Comparison of ENCODE assay signal across 20 cellular contexts in genomic region chr7:114813597-114813996, GRCh38.
DNase-seq lines count a peak whose midpoint lies in the region; ATAC-seq, FAIRE-seq and TF ChIP-seq lines count a peak whose summit lies in the region.
"Had no signal": no experiment of that assay in that cellular context is flagged by ENCODE, and none has a peak within 500 bp of the region (broad histone marks: within the 10 kb centered on the region; RNA-seq: fewer than 3 reads in every experiment).

No MANE protein-coding gene starts in this region.

- no peak overlapping the region for H3K9ac ChIP-seq in astrocyte (ENCODE audit: low read length)

- no peak overlapping the region for H3K4me3 Mint-ChIP-seq in activated CD4-positive, alpha-beta T cell treated with anti-CD3 and anti-CD28 coated beads, Interleukin-2, amount 10 ng/mL, durations not matched to agents 24 days and 14 days
- H3K4me3 Mint-ChIP-seq in activated naive CD8-positive, alpha-beta T cell treated with anti-CD3 and anti-CD28 coated beads, Interleukin-2, amount 50 U/mL, for 24 hours, result no peak overlapping the region
- H3K4me3 Mint-ChIP-seq in activated naive CD8-positive, alpha-beta T cell treated with anti-CD3 and anti-CD28 coated beads for 36 hours, result no peak overlapping the region
- H3K4me3 Mint-ChIP-seq in astrocyte (ENCODE audit: unreplicated experiment), result no peak overlapping the region
- H3K4me3 Mint-ChIP-seq: CD14-positive monocyte; CD8-positive, alpha-beta T cell; GM23338 had no signal

- H3K27ac ChIP-seq in astrocyte (ENCODE audit: low read depth, low read length) (no peak overlapping the region), pancreas (no peak overlapping the region)
- H3K27ac ChIP-seq: A549, HL-60 had no signal

- peaks cover 15% of the 10 kb centered on the region for H3K9me3 Mint-ChIP-seq in activated CD4-positive, alpha-beta T cell treated with anti-CD3 and anti-CD28 coated beads, Interleukin-2, amount 10 ng/mL, durations not matched to agents 24 days and 14 days
- no peaks in the 10 kb centered on the region for H3K9me3 Mint-ChIP-seq in activated naive CD8-positive, alpha-beta T cell treated with anti-CD3 and anti-CD28 coated beads, Interleukin-2, amount 50 U/mL, for 24 hours
- no peaks in the 10 kb centered on the region for H3K9me3 Mint-ChIP-seq in activated naive CD8-positive, alpha-beta T cell treated with anti-CD3 and anti-CD28 coated beads for 36 hours
- H3K9me3 Mint-ChIP-seq in astrocyte (ENCODE audit: unreplicated experiment), result peaks cover 4% of the 10 kb centered on the region
- H3K9me3 Mint-ChIP-seq: CD8-positive, alpha-beta T cell; GM23338 had no signal

- no peaks in the 10 kb centered on the region for H4K20me1 ChIP-seq in astrocyte (ENCODE audit: insufficient read depth, low read length)

- peak; percentile 52 for FAIRE-seq in astrocyte (lab: Jason Lieb, UNC)
- no peak for FAIRE-seq in pancreas (lab: Jason Lieb, UNC)
- FAIRE-seq: A549, D721Med, GM12892 had no signal

- intact Hi-C loops in activated CD4-positive, alpha-beta T cell treated with anti-CD3 and anti-CD28 coated beads, Interleukin-2, amount 10 ng/mL, durations not matched to agents 24 days and 14 days (cut with micrococcal nuclease), result no loop called here
- intact Hi-C loops in pancreas (cut with DNase I), result no loop called here

- H3K27me3 ChIP-seq in astrocyte (ENCODE audit: insufficient read depth, low read length) (no peaks in the 10 kb centered on the region), pancreas (no peaks in the 10 kb centered on the region)

- no peak for TF ChIP-seq CTCF in astrocyte (IDR thresholded peaks at IDR 0.05; ENCODE audit: insufficient read depth, low read depth, low read length)
- TF ChIP-seq CTCF in pancreas (IDR thresholded peaks at IDR 0.05), result no peak

- DNase-seq in activated CD4-positive, alpha-beta T cell treated with anti-CD3 and anti-CD28 coated beads, Interleukin-2, amount 10 ng/mL, durations not matched to agents 24 days and 14 days, result no peak
- no peak for DNase-seq in activated CD4-positive, alpha-beta T cell treated with anti-CD3 and anti-CD28 coated beads for 4 hours
- DNase-seq in activated naive CD8-positive, alpha-beta T cell treated with anti-CD3 and anti-CD28 coated beads, Interleukin-2, amount 50 U/mL, for 24 hours, result no peak
- no peak for DNase-seq in activated naive CD8-positive, alpha-beta T cell treated with anti-CD3 and anti-CD28 coated beads for 36 hours
- DNase-seq in astrocyte (ENCODE audit: low read depth) (no peak), pons (ENCODE audit: low spot score) (no peak), pancreas (no peak)
- DNase-seq: CD8-positive, alpha-beta T cell; COR-L47; DMS153; DMS79 treated with DMSO at 0.1 percent for 48 hours; EL; GDM1; H7 had no signal

- no peak overlapping the region for H3K4me3 ChIP-seq in astrocyte (ENCODE audit: insufficient read depth, low read depth, low read length)
- H3K4me3 ChIP-seq in pancreas, result no peak overlapping the region
- H3K4me3 ChIP-seq: A549, GM23338 had no signal

- H3K9me3 ChIP-seq in astrocyte (ENCODE audit: insufficient read depth, low read depth, low read length) (no peaks in the 10 kb centered on the region), pancreas (no peaks in the 10 kb centered on the region)
- H3K9me3 ChIP-seq: A549 had no signal

- H3K4me2 ChIP-seq in astrocyte (ENCODE audit: low read length), result no peak overlapping the region
- H3K4me2 ChIP-seq: A549, GM23338 had no signal

- H3K27ac Mint-ChIP-seq in activated CD4-positive, alpha-beta T cell treated with anti-CD3 and anti-CD28 coated beads, Interleukin-2, amount 10 ng/mL, durations not matched to agents 24 days and 14 days, result peak overlapping the region; percentile 72
- H3K27ac Mint-ChIP-seq in activated naive CD8-positive, alpha-beta T cell treated with anti-CD3 and anti-CD28 coated beads, Interleukin-2, amount 50 U/mL, for 24 hours, result peak overlapping the region; percentile 21
- no peak overlapping the region for H3K27ac Mint-ChIP-seq in activated naive CD8-positive, alpha-beta T cell treated with anti-CD3 and anti-CD28 coated beads for 36 hours
- no peak overlapping the region for H3K27ac Mint-ChIP-seq in astrocyte (ENCODE audit: unreplicated experiment)
- H3K27ac Mint-ChIP-seq: CD14-positive monocyte; CD8-positive, alpha-beta T cell; GM23338 had no signal

- H3K79me2 ChIP-seq in astrocyte (ENCODE audit: insufficient read depth, low read length), result no peaks in the 10 kb centered on the region

- H3K4me1 ChIP-seq in astrocyte (ENCODE audit: insufficient read depth, low read length) (peaks cover 6% of the 10 kb centered on the region), pancreas (no peaks in the 10 kb centered on the region)

- no peaks in the 10 kb centered on the region for H3K36me3 ChIP-seq in astrocyte (ENCODE audit: insufficient read depth, low read length)
- no peaks in the 10 kb centered on the region for H3K36me3 ChIP-seq in pancreas

- no peak overlapping the region for H2AFZ ChIP-seq in astrocyte (ENCODE audit: low read depth, low read length)

- 72 to 86% methylated on average over 2 of the region's 2 CpGs for WGBS in pancreas, 2 donors

- peak; percentile 42 for ATAC-seq in activated naive CD8-positive, alpha-beta T cell treated with anti-CD3 and anti-CD28 coated beads, Interleukin-2, amount 50 U/mL, for 24 hours
- no peak for ATAC-seq in pancreas
- ATAC-seq: A549; CD8-positive, alpha-beta T cell; GM23338 had no signal

- no peaks in the 10 kb centered on the region for H3K27me3 Mint-ChIP-seq in activated CD4-positive, alpha-beta T cell treated with anti-CD3 and anti-CD28 coated beads, Interleukin-2, amount 10 ng/mL, durations not matched to agents 24 days and 14 days
- peaks cover 6% of the 10 kb centered on the region for H3K27me3 Mint-ChIP-seq in activated naive CD8-positive, alpha-beta T cell treated with anti-CD3 and anti-CD28 coated beads, Interleukin-2, amount 50 U/mL, for 24 hours
- H3K27me3 Mint-ChIP-seq in activated naive CD8-positive, alpha-beta T cell treated with anti-CD3 and anti-CD28 coated beads for 36 hours, result peaks cover 3% of the 10 kb centered on the region
- peaks cover 2% of the 10 kb centered on the region for H3K27me3 Mint-ChIP-seq in astrocyte (ENCODE audit: low read depth, unreplicated experiment)

- H3K4me1 Mint-ChIP-seq in activated CD4-positive, alpha-beta T cell treated with anti-CD3 and anti-CD28 coated beads, Interleukin-2, amount 10 ng/mL, durations not matched to agents 24 days and 14 days, result peaks cover 21% of the 10 kb centered on the region
- H3K4me1 Mint-ChIP-seq in activated naive CD8-positive, alpha-beta T cell treated with anti-CD3 and anti-CD28 coated beads, Interleukin-2, amount 50 U/mL, for 24 hours, result peaks cover 26% of the 10 kb centered on the region
- peaks cover 17% of the 10 kb centered on the region for H3K4me1 Mint-ChIP-seq in activated naive CD8-positive, alpha-beta T cell treated with anti-CD3 and anti-CD28 coated beads for 36 hours
- H3K4me1 Mint-ChIP-seq in astrocyte (ENCODE audit: low read depth, unreplicated experiment), result peaks cover 3% of the 10 kb centered on the region
- H3K4me1 Mint-ChIP-seq: CD14-positive monocyte had no signal

- peaks cover 14% of the 10 kb centered on the region for H3K36me3 Mint-ChIP-seq in activated CD4-positive, alpha-beta T cell treated with anti-CD3 and anti-CD28 coated beads, Interleukin-2, amount 10 ng/mL, durations not matched to agents 24 days and 14 days (ENCODE audit: low read depth)
- H3K36me3 Mint-ChIP-seq in activated naive CD8-positive, alpha-beta T cell treated with anti-CD3 and anti-CD28 coated beads, Interleukin-2, amount 50 U/mL, for 24 hours (ENCODE audit: low read depth), result peaks cover 2% of the 10 kb centered on the region
- peaks cover 1% of the 10 kb centered on the region for H3K36me3 Mint-ChIP-seq in activated naive CD8-positive, alpha-beta T cell treated with anti-CD3 and anti-CD28 coated beads for 36 hours
- H3K36me3 Mint-ChIP-seq in astrocyte (ENCODE audit: low read depth, unreplicated experiment), result no peaks in the 10 kb centered on the region
- H3K36me3 Mint-ChIP-seq: CD14-positive monocyte; CD8-positive, alpha-beta T cell had no signal

Comparison
In these comparisons a context has a peak if more than half of its experiments do, and no peak if none do; other contexts are left out.
1. H3K27ac Mint-ChIP-seq: peak in activated CD4-positive, alpha-beta T cell treated with anti-CD3 and anti-CD28 coated beads, Interleukin-2, amount 10 ng/mL, durations not matched to agents 24 days and 14 days (single experiment) and activated naive CD8-positive, alpha-beta T cell treated with anti-CD3 and anti-CD28 coated beads, Interleukin-2, amount 50 U/mL, for 24 hours (single experiment); none in activated naive CD8-positive, alpha-beta T cell treated with anti-CD3 and anti-CD28 coated beads for 36 hours (single experiment) and astrocyte (single experiment).